25 cellular contexts compared by ENCODE assay signal in the genomic region with DNA sequence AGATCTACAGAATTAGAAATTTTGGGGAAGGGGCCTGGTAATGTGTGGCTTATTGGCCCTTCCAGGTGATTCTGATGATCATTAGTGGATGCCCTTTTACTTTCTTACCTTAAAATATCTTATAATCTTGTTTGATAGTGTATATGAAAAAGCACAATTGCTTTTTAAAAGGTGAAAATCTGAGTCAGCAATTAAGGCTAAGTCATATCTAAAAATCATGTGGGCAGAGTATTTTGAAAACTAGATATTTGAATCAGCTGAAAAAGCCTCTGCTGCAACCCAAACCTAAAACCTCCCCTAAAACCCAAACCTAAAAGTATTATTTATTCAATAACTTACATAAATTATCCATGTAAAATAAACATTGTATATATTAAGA.
DNase-seq lines count a peak whose midpoint lies in the region; ATAC-seq, FAIRE-seq and TF ChIP-seq lines count a peak whose summit lies in the region.
"Had no signal": no experiment of that assay in that cellular context is flagged by ENCODE, and none has a peak within 500 bp of the region (broad histone marks: within the 10 kb centered on the region; RNA-seq: fewer than 3 reads in every experiment).

No MANE protein-coding gene starts in this region.

- H3K4me1 Mint-ChIP-seq in activated CD4-positive, alpha-beta T cell treated with anti-CD3 and anti-CD28 coated beads, Interleukin-2, amount 10 ng/mL, durations not matched to agents 24 days and 14 days = no peaks in the 10 kb centered on the region
- H3K4me1 Mint-ChIP-seq: CD4-positive, alpha-beta memory T cell; CD4-positive, CD25-positive, alpha-beta regulatory T cell; CD8-positive, alpha-beta memory T cell had no signal

- intact Hi-C loops in HepG2 (cut with micrococcal nuclease; ENCODE audit: unreplicated experiment) = no loop called here
- intact Hi-C loops in right lobe of liver (cut with DNase I) = no loop called here
- intact Hi-C loops in activated CD4-positive, alpha-beta T cell treated with anti-CD3 and anti-CD28 coated beads, Interleukin-2, amount 10 ng/mL, durations not matched to agents 24 days and 14 days (cut with micrococcal nuclease) = no loop called here
- intact Hi-C loops in left colon (cut with DNase I, micrococcal nuclease) = no loop called here

- H3K9me3 Mint-ChIP-seq in activated CD4-positive, alpha-beta T cell treated with anti-CD3 and anti-CD28 coated beads, Interleukin-2, amount 10 ng/mL, durations not matched to agents 24 days and 14 days = no peaks in the 10 kb centered on the region
- H3K9me3 Mint-ChIP-seq: CD4-positive, alpha-beta memory T cell; CD8-positive, alpha-beta memory T cell had no signal

- no peak overlapping the region for H2AK5ac ChIP-seq in mesendoderm (ENCODE audit: low read length)

- no peak overlapping the region for H3K4ac ChIP-seq in mesendoderm (ENCODE audit: low read depth, low read length)

- H3K9me3 ChIP-seq in HepG2 (ENCODE audit: low read length) = no peaks in the 10 kb centered on the region
- H3K9me3 ChIP-seq in right lobe of liver = no peaks in the 10 kb centered on the region
- H3K9me3 ChIP-seq in HUES6 (ENCODE audit: control insufficient read depth, insufficient read depth, low read depth, low read length) = no peaks in the 10 kb centered on the region
- H3K9me3 ChIP-seq in SK-N-MC (ENCODE audit: low read depth, low read length) = no peaks in the 10 kb centered on the region
- H3K9me3 ChIP-seq: BE2C, BLaER1, Caco-2 had no signal

- H3K36me3 Mint-ChIP-seq in activated CD4-positive, alpha-beta T cell treated with anti-CD3 and anti-CD28 coated beads, Interleukin-2, amount 10 ng/mL, durations not matched to agents 24 days and 14 days (ENCODE audit: low read depth) = no peaks in the 10 kb centered on the region
- H3K36me3 Mint-ChIP-seq: CD4-positive, alpha-beta memory T cell; CD4-positive, CD25-positive, alpha-beta regulatory T cell; CD8-positive, alpha-beta memory T cell had no signal

- peak overlapping the region; percentile 36 for H2BK15ac ChIP-seq in mesendoderm (replicated peaks; ENCODE audit: low read depth)

- TF ChIP-seq RAD21 in HepG2 (CRISPR knock-in tag; IDR thresholded peaks at IDR 0.05) = no peak

- no peak overlapping the region for H4K8ac ChIP-seq in mesendoderm (ENCODE audit: low read depth, low read length)

- no peaks in the 10 kb centered on the region for H3K27me3 Mint-ChIP-seq in activated CD4-positive, alpha-beta T cell treated with anti-CD3 and anti-CD28 coated beads, Interleukin-2, amount 10 ng/mL, durations not matched to agents 24 days and 14 days
- H3K27me3 Mint-ChIP-seq: CD4-positive, alpha-beta memory T cell; CD4-positive, CD25-positive, alpha-beta regulatory T cell; CD8-positive, alpha-beta memory T cell had no signal

- no TSS peak for BruUV-seq in HepG2 (replicated peaks; lab: Mats Ljungman, UMichigan)

- no peak overlapping the region for H4K5ac ChIP-seq in mesendoderm (ENCODE audit: low read length)

- TF ChIP-seq EP300 in HepG2 (IDR thresholded peaks at IDR 0.05; ENCODE audit: low read depth in 2 of 2, low read length in 2 of 2) (no peak), HepG2 (CRISPR knock-in tag; IDR thresholded peaks at IDR 0.05; ENCODE audit: borderline replicate concordance) (no peak)

- TF ChIP-seq POLR2A in HepG2 (IDR thresholded peaks at IDR 0.05; ENCODE audit: insufficient read depth in 1 of 2, low read depth in 2 of 2, low read length in 2 of 2) = no peak
- TF ChIP-seq POLR2A in right lobe of liver (IDR thresholded peaks at IDR 0.05) = no peak

- H3K27me3 ChIP-seq in HepG2 (ENCODE audit: control insufficient read depth in 1 of 2, insufficient read depth in 2 of 2, low read length in 2 of 2) = no peaks in the 10 kb centered on the region
- no peaks in the 10 kb centered on the region for H3K27me3 ChIP-seq in right lobe of liver
- H3K27me3 ChIP-seq in HUES6 (ENCODE audit: control insufficient read depth, insufficient read depth, low read length) = no peaks in the 10 kb centered on the region
- H3K27me3 ChIP-seq in mesendoderm (ENCODE audit: insufficient read depth, low read length, poor library complexity) = no peaks in the 10 kb centered on the region
- H3K27me3 ChIP-seq: BE2C, BLaER1 had no signal

- H3K4me3 ChIP-seq in HepG2 (replicated peaks in 1 of 3; ENCODE audit: insufficient read depth in 1 of 3, low read depth in 2 of 3, low read length in 3 of 3) = no peak overlapping the region
- no peak overlapping the region for H3K4me3 ChIP-seq in right lobe of liver
- no peak overlapping the region for H3K4me3 ChIP-seq in HUES6 (ENCODE audit: low read depth, low read length)
- 0 out of 2 replicates have a peak overlapping the region, but pooled peaks have one; percentile 11 for H3K4me3 ChIP-seq in SK-N-MC
- no peak overlapping the region for H3K4me3 ChIP-seq in mesendoderm (ENCODE audit: low read length)
- H3K4me3 ChIP-seq: BLaER1 had no signal

- no peak overlapping the region for H3K56ac ChIP-seq in mesendoderm (ENCODE audit: low read length)

- POLR2A ChIA-PET in HepG2 (lab: Yijun Ruan, JAX) = no interaction called here

- FAIRE-seq in HepG2 (lab: Jason Lieb, UNC) = no peak
- FAIRE-seq: D721Med, G401.6, GM12891, GM19239 had no signal

- H3K27ac Mint-ChIP-seq in activated CD4-positive, alpha-beta T cell treated with anti-CD3 and anti-CD28 coated beads, Interleukin-2, amount 10 ng/mL, durations not matched to agents 24 days and 14 days = no peak overlapping the region
- H3K27ac Mint-ChIP-seq: CD14-positive monocyte; CD4-positive, alpha-beta memory T cell; CD4-positive, CD25-positive, alpha-beta regulatory T cell; CD8-positive, alpha-beta memory T cell had no signal

- no peak overlapping the region for H3K23ac ChIP-seq in mesendoderm (ENCODE audit: low read length)

- H2BK120ac ChIP-seq in mesendoderm (ENCODE audit: low read depth, low read length) = no peak overlapping the region

- H4K20me1 ChIP-seq in HepG2 (ENCODE audit: insufficient read depth, low read length) = no peaks in the 10 kb centered on the region
- H4K20me1 ChIP-seq: BLaER1 had no signal

- H3K27ac ChIP-seq in HepG2 (ENCODE audit: extremely low read length, insufficient read depth, low read length) (no peak overlapping the region), right lobe of liver (no peak overlapping the region), HUES6 (ENCODE audit: low read depth, low read length) (peak overlapping the region; percentile 18; the same call in 1 of the 2 replicates), SK-N-MC (peak overlapping the region; percentile 70; the same call in 1 of the 2 replicates), mesendoderm (ENCODE audit: low read depth, low read length) (no peak overlapping the region)
- H3K27ac ChIP-seq: 22Rv1, BLaER1 had no signal

- no peak overlapping the region for H3K4me3 Mint-ChIP-seq in activated CD4-positive, alpha-beta T cell treated with anti-CD3 and anti-CD28 coated beads, Interleukin-2, amount 10 ng/mL, durations not matched to agents 24 days and 14 days
- H3K4me3 Mint-ChIP-seq: CD14-positive monocyte; CD4-positive, alpha-beta memory T cell; CD4-positive, CD25-positive, alpha-beta regulatory T cell; CD8-positive, alpha-beta memory T cell had no signal

- H3K79me2 ChIP-seq in HepG2 (ENCODE audit: insufficient read depth, low read length) (no peaks in the 10 kb centered on the region), mesendoderm (ENCODE audit: control insufficient read depth, insufficient read depth, low read length) (no peaks in the 10 kb centered on the region)

- ATAC-seq in HepG2 (no peak), right lobe of liver (no peak), HG03039 (IDR thresholded peaks at IDR 0.05; ENCODE audit: unreplicated experiment) (no peak), left colon (no peak)

- DNase-seq in HepG2 (ENCODE audit: low spot score) (no peak), right lobe of liver (no peak), SK-N-MC (ENCODE audit: low read depth, low spot score) (no peak), mesendoderm (no peak), left colon (no peak)
- no peak for DNase-seq in activated CD4-positive, alpha-beta T cell treated with anti-CD3 and anti-CD28 coated beads, Interleukin-2, amount 10 ng/mL, durations not matched to agents 24 days and 14 days
- DNase-seq: ACHN; BE2C; C1 segment of cervical spinal cord; Caco-2; Calu3; CD4-positive, alpha-beta memory T cell; CD4-positive, CD25-positive, alpha-beta regulatory T cell; CD8-positive, alpha-beta memory T cell; DMS79 treated with DMSO at 0.1 percent for 48 hours; GF-D8 had no signal

- no peak overlapping the region for H3K9ac ChIP-seq in HepG2 (ENCODE audit: insufficient read depth, low read depth, low read length)
- H3K9ac ChIP-seq in HUES6 (ENCODE audit: low read length) = no peak overlapping the region
- H3K9ac ChIP-seq in SK-N-MC (ENCODE audit: insufficient read length) = no peak overlapping the region
- H3K9ac ChIP-seq in mesendoderm (ENCODE audit: low read length) = no peak overlapping the region
- H3K9ac ChIP-seq: BLaER1 had no signal

- H3K36me3 ChIP-seq in HepG2 (replicated peaks in 1 of 2; ENCODE audit: control insufficient read depth in 1 of 2, insufficient read depth in 2 of 2, low read length in 2 of 2) = no peaks in the 10 kb centered on the region
- no peaks in the 10 kb centered on the region for H3K36me3 ChIP-seq in right lobe of liver
- H3K36me3 ChIP-seq in HUES6 (ENCODE audit: control insufficient read depth, insufficient read depth, low read length) = no peaks in the 10 kb centered on the region
- no peaks in the 10 kb centered on the region for H3K36me3 ChIP-seq in SK-N-MC (ENCODE audit: insufficient read depth, low read length)
- no peaks in the 10 kb centered on the region for H3K36me3 ChIP-seq in mesendoderm (ENCODE audit: control insufficient read depth, insufficient read depth, low read length)
- H3K36me3 ChIP-seq: BE2C, BLaER1 had no signal

- TF ChIP-seq CTCF in HepG2 (CRISPR knock-in tag; IDR thresholded peaks at IDR 0.05) = no peak
- TF ChIP-seq CTCF in right lobe of liver (IDR thresholded peaks at IDR 0.05) = no peak

- CTCF ChIA-PET in HepG2 (lab: Yijun Ruan, JAX; ENCODE audit: low intra/inter-chr PET ratio, low total read pairs) = no interaction called here

- no peak overlapping the region for H2AFZ ChIP-seq in HepG2 (ENCODE audit: low read length)

- no peaks in the 10 kb centered on the region for H3K79me1 ChIP-seq in mesendoderm (ENCODE audit: low read length)

- no peak overlapping the region for H2BK5ac ChIP-seq in mesendoderm (ENCODE audit: low read length)

- H3K4me2 ChIP-seq in HepG2 (ENCODE audit: low read depth, low read length) (no peak overlapping the region), mesendoderm (ENCODE audit: low read length) (no peak overlapping the region)
- H3K4me2 ChIP-seq: BLaER1 had no signal

- H3K18ac ChIP-seq in mesendoderm (ENCODE audit: low read length) = no peak overlapping the region

- H3K4me1 ChIP-seq in HepG2 (ENCODE audit: insufficient read depth, low read length) (no peaks in the 10 kb centered on the region), right lobe of liver (no peaks in the 10 kb centered on the region), HUES6 (ENCODE audit: control insufficient read depth, insufficient read depth, low read length) (peaks cover 6% of the 10 kb centered on the region; the same call in 1 of the 2 replicates), mesendoderm (ENCODE audit: control insufficient read depth, low read depth, low read length) (peaks cover 1% of the 10 kb centered on the region)
- H3K4me1 ChIP-seq: BE2C, BLaER1 had no signal

- in situ Hi-C loops in HepG2 (cut with HindIII; ENCODE audit: extremely low pct_ligation_motif_present, low pct_unique_long_range_greater_than_20kb) = no loop called here

TF ChIP-seq in HepG2, 621 proteins besides CTCF, POLR2A, EP300 and RAD21 (continues in another document):
- TF ChIP-seq ZFX (CRISPR knock-in tag; IDR thresholded peaks at IDR 0.05; ENCODE audit: low read depth) = no peak

Comparison
In these comparisons a context has a peak if more than half of its experiments do, and no peak if none do; other contexts are left out.
1. H3K27ac ChIP-seq: peak in HUES6 (single experiment) and SK-N-MC (single experiment); none in HepG2 (single experiment), right lobe of liver (0 of 3) and mesendoderm (single experiment).